ENCODE assay signal across 23 cellular contexts in the genomic region with DNA sequence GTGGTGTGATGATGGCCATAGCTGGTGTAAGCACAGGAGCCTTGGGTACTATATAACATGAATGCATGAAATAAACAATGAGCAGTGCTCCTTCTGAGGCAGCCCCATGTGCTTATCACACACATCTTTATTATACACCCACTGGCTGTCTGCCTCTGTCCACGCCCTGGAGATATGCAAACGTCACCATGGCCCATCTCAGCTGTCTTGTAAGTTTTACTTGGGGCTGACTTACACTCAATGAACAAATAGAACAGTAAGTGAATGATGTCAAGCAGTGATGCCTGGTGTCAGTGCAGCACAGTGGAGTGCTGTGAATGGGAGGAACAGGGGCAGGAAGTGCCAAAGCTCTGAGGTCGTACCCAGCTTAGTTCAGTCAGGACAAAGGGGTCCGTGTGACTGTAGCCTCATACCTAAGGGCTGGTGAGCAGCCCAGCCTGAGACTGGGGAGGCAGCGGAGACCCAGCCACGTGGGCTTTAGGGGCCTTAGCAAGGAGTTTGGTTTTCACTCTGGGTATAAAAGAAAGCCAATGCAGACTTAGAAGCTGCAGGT.
DNase-seq lines count a peak whose midpoint lies in the region; ATAC-seq and TF ChIP-seq lines count a peak whose summit lies in the region.
"Had no signal": no experiment of that assay in that cellular context is flagged by ENCODE, and none has a peak within 500 bp of the region (broad histone marks: within the 10 kb centered on the region; RNA-seq: fewer than 3 reads in every experiment).

No MANE protein-coding gene starts in this region.

- POLR2A ChIA-PET in A673 (lab: Charles Lee; ENCODE audit: low non-redundant PET): no interaction called here

- CTCF ChIA-PET in A673 (lab: Charles Lee): no interaction called here

- no peak overlapping the region for H3K27ac ChIP-seq in A673 (ENCODE audit: low read depth, low read length, poor library complexity, severe bottlenecking)
- no peak overlapping the region for H3K27ac ChIP-seq in epithelial cell of prostate
- peak overlapping the region; percentile 88 for H3K27ac ChIP-seq in mesodermal cell (ENCODE audit: low read depth, low read length, severe bottlenecking)
- H3K27ac ChIP-seq: BLaER1, brain microvascular endothelial cell, colonic mucosa, right atrium auricular region, SK-N-MC, upper lobe of right lung, VCaP had no signal

- no peak overlapping the region for H3K4me3 ChIP-seq in A673 (ENCODE audit: low read depth, low read length, poor library complexity, severe bottlenecking)
- H3K4me3 ChIP-seq in mesodermal cell (ENCODE audit: extremely low read depth, insufficient read depth, low read length, poor library complexity, severe bottlenecking): no peak overlapping the region
- H3K4me3 ChIP-seq: BLaER1, colonic mucosa, right atrium auricular region, SK-N-MC, upper lobe of right lung had no signal

- DNase-seq in A673 (ENCODE audit: low spot score): peak; percentile 26
- DNase-seq in NCI-H526 treated with DMSO at 0.1 percent for 48 hours (lab: John Stamatoyannopoulos, UW): peak; percentile 2
- DNase-seq in epithelial cell of prostate (ENCODE audit: low read depth, low spot score): peak; percentile 29
- DNase-seq in NCI-H2227 (lab: John Stamatoyannopoulos, UW; ENCODE audit: unreplicated experiment): no peak
- no peak for DNase-seq in COLO829 (ENCODE audit: low spot score)
- DNase-seq in NCI-H187 treated with DMSO at 0.1 percent for 48 hours (lab: John Stamatoyannopoulos, UW): no peak
- DNase-seq: activated CD4-positive, alpha-beta T cell treated with anti-CD3 and anti-CD28 coated beads, Interleukin-2, amount 50 U/mL, for 4 hours; activated effector memory CD4-positive, alpha-beta T cell treated with Interleukin-2 at 50 U/mL for 16 hours; brain microvascular endothelial cell; colonic mucosa; GOT3; NCI-H1105 treated with DMSO at 0.1 percent for 48 hours; NCI-H2081; NCI-H510A; stimulated activated CD4-positive, alpha-beta T cell treated with anti-CD3 and anti-CD28 coated beads, Interleukin-4, amount 100 ng/mL, for 24 hours; T-helper 2 cell; upper lobe of right lung had no signal

- no TSS peak for BruUV-seq in A673 (replicated peaks; lab: Mats Ljungman, UMichigan)

- no peaks in the 10 kb centered on the region for H3K27me3 ChIP-seq in A673 (replicated peaks; ENCODE audit: insufficient read depth, low read depth, low read length, poor library complexity)
- H3K27me3 ChIP-seq: BLaER1, brain microvascular endothelial cell, colonic mucosa, right atrium auricular region, upper lobe of right lung had no signal

- H3K9me3 ChIP-seq in A673 (ENCODE audit: low read depth, low read length, poor library complexity, severe bottlenecking) (no peaks in the 10 kb centered on the region), mesodermal cell (ENCODE audit: control insufficient read depth, low read length) (no peaks in the 10 kb centered on the region)
- H3K9me3 ChIP-seq: BLaER1, colonic mucosa, right atrium auricular region, upper lobe of right lung had no signal

- no peak for TF ChIP-seq CTCF in A673 (conservative IDR thresholded peaks at IDR 0.05; ENCODE audit: low read depth, low read length)

- intact Hi-C loops in A673 (cut with micrococcal nuclease; ENCODE audit: unreplicated experiment): no loop called here

- ATAC-seq in GM21786 (IDR thresholded peaks at IDR 0.05; ENCODE audit: unreplicated experiment): no peak
- ATAC-seq: upper lobe of right lung had no signal

- H3K4me1 ChIP-seq in A673 (ENCODE audit: insufficient read depth, low read length, poor library complexity, severe bottlenecking): no peaks in the 10 kb centered on the region
- H3K4me1 ChIP-seq in mesodermal cell (ENCODE audit: control insufficient read depth, insufficient read depth, low read length, poor library complexity, severe bottlenecking): peaks cover 20% of the 10 kb centered on the region
- H3K4me1 ChIP-seq: BLaER1, colonic mucosa, right atrium auricular region, upper lobe of right lung had no signal

- H3K36me3 ChIP-seq in A673 (ENCODE audit: insufficient read depth, low read length, poor library complexity, severe bottlenecking) (no peaks in the 10 kb centered on the region), mesodermal cell (ENCODE audit: control insufficient read depth, insufficient read depth, low read length) (no peaks in the 10 kb centered on the region)
- H3K36me3 ChIP-seq: BLaER1, brain microvascular endothelial cell, colonic mucosa, right atrium auricular region, upper lobe of right lung had no signal

- WGBS in mesodermal cell (ENCODE audit: insufficient coverage in 2 of 2), 2 experiments: 62 to 66% methylated on average over 4 to 5 of the region's 6 CpGs

Comparison
In these comparisons a context has a peak if more than half of its experiments do, and no peak if none do; other contexts are left out.
1. DNase-seq: peak in A673 (single experiment), NCI-H526 treated with DMSO at 0.1 percent for 48 hours (single experiment) and epithelial cell of prostate (single experiment); none in NCI-H2227 (single experiment), COLO829 (single experiment) and NCI-H187 treated with DMSO at 0.1 percent for 48 hours (single experiment).